In genomic region chr1:184973308-184974085, GRCh38 we compare ENCODE assay signal across 8 cellular contexts.
DNase-seq lines count a peak whose midpoint lies in the region; ATAC-seq lines count a peak whose summit lies in the region.

No MANE protein-coding gene starts in this region.

- H3K9ac ChIP-seq in muscle layer of colon (ENCODE audit: low read length): peak overlapping the region; percentile 93

- peak; percentile 53 for ATAC-seq in GM18867 (IDR thresholded peaks at IDR 0.05; ENCODE audit: unreplicated experiment)
- ATAC-seq in HG03097 (IDR thresholded peaks at IDR 0.05; ENCODE audit: low FRiP score, unreplicated experiment): peak; percentile 58

- H3K27ac ChIP-seq in epithelial cell of prostate: peak overlapping the region; percentile 86
- H3K27ac ChIP-seq in muscle layer of colon (ENCODE audit: low read depth, low read length): peak overlapping the region; percentile 88

- H3K9me3 ChIP-seq in muscle layer of colon (ENCODE audit: low read length): no peaks in the 10 kb centered on the region

- H3K4me3 ChIP-seq in muscle layer of colon (ENCODE audit: low read depth in 1 of 2, low read length in 2 of 2): peak overlapping the region; percentile 92 to 95

- H3K4me1 ChIP-seq in muscle layer of colon (ENCODE audit: insufficient read depth, low read length): peaks cover 33% of the 10 kb centered on the region

- DNase-seq in AG08396 (ENCODE audit: low spot score): peak; percentile 71
- peak; percentile 79 for DNase-seq in NCI-H526 treated with DMSO at 0.1 percent for 48 hours (lab: John Stamatoyannopoulos, UW)
- DNase-seq in activated CD8-positive, alpha-beta memory T cell treated with anti-CD3 and anti-CD28 coated beads, Interleukin-2, amount 50 U/mL, for 1 hour (ENCODE audit: extremely low read depth): peak; percentile 4
- no peak for DNase-seq in epithelial cell of prostate (ENCODE audit: low read depth, low spot score)
- DNase-seq in stimulated activated CD8-positive, alpha-beta memory T cell treated with anti-CD3 and anti-CD28 coated beads, Interleukin-7, amount 100 ng/mL, for 4 hours (ENCODE audit: low read depth in 2 of 2): peak; percentile 19 to 45

- H3K36me3 ChIP-seq in muscle layer of colon (ENCODE audit: insufficient read depth, low read length): no peaks in the 10 kb centered on the region

- H3K27me3 ChIP-seq in muscle layer of colon (ENCODE audit: control insufficient read depth in 1 of 2, insufficient read depth in 2 of 2, low read length in 2 of 2): no peaks in the 10 kb centered on the region
